Comparison of ENCODE assay signal across 2 cellular contexts in genomic region chrX:118726887-118727685, GRCh38.
TF ChIP-seq lines count a peak whose summit lies in the region.

Gene IL13RA1, plus strand, starts transcription at chrX:118727606. Its CDS starts 33 bp downstream, at chrX:118727639.

TF ChIP-seq in HEK293, 187 proteins besides CTCF, POLR2A, EP300 and RAD21 (continued from another document and continues in another):
- TF ChIP-seq ATF2 (tag by site-specific recombination; IDR thresholded peaks at IDR 0.05; ENCODE audit: low read depth) (no peak), ZNF23 (tag by site-specific recombination; IDR thresholded peaks at IDR 0.05; ENCODE audit: borderline replicate concordance) (no peak), GLIS1 (tag by site-specific recombination; IDR thresholded peaks at IDR 0.05) (peak; percentile 59; the same call in 1 of the 2 replicates), ZNF513 (tag by site-specific recombination; IDR thresholded peaks at IDR 0.05) (no peak), ZNF501 (tag by site-specific recombination; IDR thresholded peaks at IDR 0.05) (no peak), REPIN1 (tag by site-specific recombination; IDR thresholded peaks at IDR 0.05; ENCODE audit: low read depth) (no peak), PRDM4 (tag by site-specific recombination; IDR thresholded peaks at IDR 0.05) (no peak), ZNF544 (tag by site-specific recombination; IDR thresholded peaks at IDR 0.05) (no peak), ZNF155 (tag by site-specific recombination; IDR thresholded peaks at IDR 0.05) (no peak), ZNF37A (tag by site-specific recombination; IDR thresholded peaks at IDR 0.05) (no peak), ZNF558 (tag by site-specific recombination; IDR thresholded peaks at IDR 0.05) (no peak), IKZF3 (tag by site-specific recombination; IDR thresholded peaks at IDR 0.05) (peak; percentile 99), KLF10 (tag by site-specific recombination; IDR thresholded peaks at IDR 0.05) (peak; percentile 51; the same call in 1 of the 2 replicates), SCRT2 (tag by site-specific recombination; IDR thresholded peaks at IDR 0.05) (no peak), ZBTB1 (tag by site-specific recombination; IDR thresholded peaks at IDR 0.05) (0 out of 2 replicates have a peak, but pooled peaks have one; percentile 32), ZNF280D (tag by site-specific recombination; IDR thresholded peaks at IDR 0.05) (no peak), SALL2 (tag by site-specific recombination; IDR thresholded peaks at IDR 0.05; ENCODE audit: borderline replicate concordance) (no peak), ZNF645 (tag by site-specific recombination; IDR thresholded peaks at IDR 0.05) (no peak), ZNF426 (tag by site-specific recombination; IDR thresholded peaks at IDR 0.05) (no peak), ZNF530 (tag by site-specific recombination; IDR thresholded peaks at IDR 0.05; ENCODE audit: low read depth) (no peak), ZNF837 (tag by site-specific recombination; IDR thresholded peaks at IDR 0.05) (no peak), ZNF660 (tag by site-specific recombination; IDR thresholded peaks at IDR 0.05) (no peak)

TF ChIP-seq in HepG2, 621 proteins besides CTCF, POLR2A, EP300 and RAD21 (continued from another document and continues in another):
- TF ChIP-seq FOXA1 (IDR thresholded peaks at IDR 0.05), result no peak
- peak; percentile 34; the same call in 1 of the 2 replicates for TF ChIP-seq FOXA1 (CRISPR knock-in tag; IDR thresholded peaks at IDR 0.05)
- TF ChIP-seq RBM22 (optimal IDR thresholded peaks at IDR 0.05; ENCODE audit: low read length), result no peak
- peak; percentile 73 for TF ChIP-seq POLR2G (IDR thresholded peaks at IDR 0.05; ENCODE audit: low read depth, low read length)
- peak; percentile 48; the same call in 1 of the 2 replicates for TF ChIP-seq ZMYM4 (CRISPR knock-in tag; IDR thresholded peaks at IDR 0.05)
- no peak for TF ChIP-seq SRSF4 (IDR thresholded peaks at IDR 0.05; ENCODE audit: low read depth, low read length, poor library complexity, severe bottlenecking)
- no peak for TF ChIP-seq ZNF205 (CRISPR knock-in tag; IDR thresholded peaks at IDR 0.05)
- TF ChIP-seq NR2F2 (IDR thresholded peaks at IDR 0.05; ENCODE audit: borderline replicate concordance, low read depth), result peak; percentile 81
- no peak for TF ChIP-seq BCLAF1 (IDR thresholded peaks at IDR 0.05)
- TF ChIP-seq ZNF615 (CRISPR knock-in tag; IDR thresholded peaks at IDR 0.05; ENCODE audit: borderline replicate concordance), result 0 out of 2 replicates have a peak, but pooled peaks have one; percentile 32
- no peak for TF ChIP-seq ZNF10 (CRISPR knock-in tag; IDR thresholded peaks at IDR 0.05; ENCODE audit: borderline replicate concordance, low read depth)
- peak; percentile 73; the same call in 1 of the 2 replicates for TF ChIP-seq PRDM10 (CRISPR knock-in tag; IDR thresholded peaks at IDR 0.05; ENCODE audit: low read depth)
- TF ChIP-seq ZNF770 (CRISPR knock-in tag; IDR thresholded peaks at IDR 0.05), result peak; percentile 35; the same call in 1 of the 2 replicates
- TF ChIP-seq MTERF4 (CRISPR knock-in tag; IDR thresholded peaks at IDR 0.05), result no peak
- TF ChIP-seq GATAD1 (CRISPR knock-in tag; IDR thresholded peaks at IDR 0.05), result no peak
- TF ChIP-seq ZNF691 (CRISPR knock-in tag; IDR thresholded peaks at IDR 0.05; ENCODE audit: borderline replicate concordance, low read depth), result peak; percentile 67; the same call in 1 of the 2 replicates
- no peak for TF ChIP-seq ZNF275 (CRISPR knock-in tag; IDR thresholded peaks at IDR 0.05; ENCODE audit: borderline replicate concordance)
- peak; percentile 48; the same call in 1 of the 2 replicates for TF ChIP-seq ZSCAN9 (CRISPR knock-in tag; IDR thresholded peaks at IDR 0.05; ENCODE audit: borderline replicate concordance)
- TF ChIP-seq MED1 (CRISPR knock-in tag; IDR thresholded peaks at IDR 0.05), result peak; percentile 68
- TF ChIP-seq ZNF510 (CRISPR knock-in tag; IDR thresholded peaks at IDR 0.05; ENCODE audit: low read depth), result no peak
- TF ChIP-seq PAF1 (CRISPR knock-in tag; IDR thresholded peaks at IDR 0.05), result no peak
- TF ChIP-seq ZNF33A (CRISPR knock-in tag; IDR thresholded peaks at IDR 0.05; ENCODE audit: borderline replicate concordance), result no peak
- TF ChIP-seq KDM1A (CRISPR knock-in tag; IDR thresholded peaks at IDR 0.05), result no peak
- no peak for TF ChIP-seq IRX3 (CRISPR knock-in tag; IDR thresholded peaks at IDR 0.05; ENCODE audit: borderline replicate concordance, low read depth)
- TF ChIP-seq TAF1 (CRISPR knock-in tag; IDR thresholded peaks at IDR 0.05), result peak; percentile 53; the same call in 1 of the 2 replicates
- TF ChIP-seq PCBP2 (optimal IDR thresholded peaks at IDR 0.05; ENCODE audit: low read depth, low read length, poor library complexity, severe bottlenecking), result no peak
- TF ChIP-seq FOXP1 (IDR thresholded peaks at IDR 0.05), result no peak
- TF ChIP-seq FOXP1 (CRISPR knock-in tag; IDR thresholded peaks at IDR 0.05), result peak; percentile 43; the same call in 1 of the 2 replicates
- TF ChIP-seq PPARG (CRISPR knock-in tag; conservative IDR thresholded peaks at IDR 0.05), result peak; percentile 60; the same call in 1 of the 2 replicates
- no peak; the same call in 1 of the 2 replicates for TF ChIP-seq ZNF292 (CRISPR knock-in tag; IDR thresholded peaks at IDR 0.05; ENCODE audit: borderline replicate concordance, low read depth)
- TF ChIP-seq ZNF224 (CRISPR knock-in tag; IDR thresholded peaks at IDR 0.05), result no peak
- no peak for TF ChIP-seq LCORL (IDR thresholded peaks at IDR 0.05)
- TF ChIP-seq LCORL (CRISPR knock-in tag; IDR thresholded peaks at IDR 0.05), result peak; percentile 59; the same call in 1 of the 2 replicates
- no peak for TF ChIP-seq ZSCAN22 (CRISPR knock-in tag; IDR thresholded peaks at IDR 0.05)
- TF ChIP-seq SOX6 (IDR thresholded peaks at IDR 0.05), result no peak
- peak; percentile 85 for TF ChIP-seq SOX6 (CRISPR knock-in tag; IDR thresholded peaks at IDR 0.05)
- TF ChIP-seq ZNF83 (CRISPR knock-in tag; IDR thresholded peaks at IDR 0.05; ENCODE audit: borderline replicate concordance), result no peak
- TF ChIP-seq ZNF878 (CRISPR knock-in tag; IDR thresholded peaks at IDR 0.05), result 0 out of 2 replicates have a peak, but pooled peaks have one; percentile 73
- TF ChIP-seq SMAD9 (CRISPR knock-in tag; IDR thresholded peaks at IDR 0.05), result no peak
- TF ChIP-seq HNF1B (CRISPR knock-in tag; IDR thresholded peaks at IDR 0.05), result peak; percentile 41; the same call in 1 of the 2 replicates
